ENCODE assay signal across 11 cellular contexts in the genomic region with DNA sequence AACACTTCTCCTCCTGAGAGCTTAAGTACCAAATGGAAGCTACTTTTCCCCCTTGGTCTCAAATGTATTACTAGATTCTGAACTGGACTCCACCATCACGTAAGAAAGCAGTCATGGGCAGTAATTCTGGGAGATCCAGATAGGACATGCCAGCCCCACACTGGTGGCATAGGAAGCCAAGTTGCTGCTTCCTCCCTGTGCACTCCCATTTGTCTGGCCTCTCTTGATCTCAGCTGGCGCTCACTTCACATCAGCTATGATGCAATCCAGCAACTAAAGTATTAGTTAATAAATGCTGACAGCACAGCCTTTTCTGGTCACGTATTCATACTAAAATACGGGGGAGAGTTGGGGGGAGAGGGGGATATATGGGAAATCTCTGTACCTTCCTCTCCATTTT. TPM values are rescaled to one million over a fixed set of nuclear protein-coding genes. Genes with fewer than 3 reads are reported as not detected.
A peak's percentile ranks its signal among the peaks of the same experiment; 100 is the strongest.
DNase-seq lines count a peak whose midpoint lies in the region; ATAC-seq and TF ChIP-seq lines count a peak whose summit lies in the region.
"Had no signal": no experiment of that assay in that cellular context is flagged by ENCODE, and none has a peak within 500 bp of the region (broad histone marks: within the 10 kb centered on the region; RNA-seq: fewer than 3 reads in every experiment).

No MANE protein-coding gene starts in this region.

- H3K4me3 ChIP-seq in esophagus muscularis mucosa = no peak overlapping the region
- H3K4me3 ChIP-seq in muscle layer of duodenum (ENCODE audit: low read depth in 1 of 2, low read length in 2 of 2) = no peak overlapping the region
- no peak overlapping the region for H3K4me3 ChIP-seq in vagina

- no peak for DNase-seq in stimulated activated naive CD8-positive, alpha-beta T cell treated with anti-CD3 and anti-CD28 coated beads, Interleukin-15, amount 100 ng/mL, for 72 hours
- DNase-seq in esophagus muscularis mucosa (ENCODE audit: extremely low spot score) (no peak), vagina (ENCODE audit: extremely low spot score in 2 of 2) (no peak), posterior vena cava (ENCODE audit: low spot score) (no peak)
- DNase-seq: endodermal cell, small intestine had no signal

- peaks cover 66 to 85% (median 79%) of the 10 kb centered on the region in 4 donors for H3K4me1 ChIP-seq in esophagus muscularis mucosa
- peaks cover 7 to 27% of the 10 kb centered on the region in 2 donors for H3K4me1 ChIP-seq in muscle layer of duodenum (ENCODE audit: control insufficient read depth in 1 of 2, insufficient read depth in 2 of 2, low read length in 2 of 2)
- peaks cover 10% of the 10 kb centered on the region for H3K4me1 ChIP-seq in vagina

- H3K27me3 ChIP-seq in esophagus muscularis mucosa (no peaks in the 10 kb centered on the region), muscle layer of duodenum (ENCODE audit: low read depth, low read length) (no peaks in the 10 kb centered on the region), vagina (no peaks in the 10 kb centered on the region)

- H3K36me3 ChIP-seq in esophagus muscularis mucosa (no peaks in the 10 kb centered on the region), muscle layer of duodenum (ENCODE audit: control insufficient read depth in 1 of 2, insufficient read depth in 2 of 2, low read length in 2 of 2) (no peaks in the 10 kb centered on the region), vagina (no peaks in the 10 kb centered on the region)

- 68% methylated on average over 4 of the region's 4 CpGs for WGBS in esophagus muscularis mucosa

- H3K27ac Mint-ChIP-seq in stimulated activated naive CD8-positive, alpha-beta T cell treated with anti-CD3 and anti-CD28 coated beads, Interleukin-15, Interleukin-2, amounts not matched to agents 100 ng/mL and 50 ng/mL, for 24 hours = peak overlapping the region; percentile 9
- no peak overlapping the region for H3K27ac Mint-ChIP-seq in stimulated activated naive CD8-positive, alpha-beta T cell treated with anti-CD3 and anti-CD28 coated beads, Interleukin-15, amount 100 ng/mL, for 72 hours
- H3K27ac Mint-ChIP-seq: activated naive CD4-positive, alpha-beta T cell treated with anti-CD3 and anti-CD28 coated beads, Interleukin-2, amount 50 U/mL, for 24 hours; endodermal cell had no signal

- no peak for ATAC-seq in stimulated activated naive CD8-positive, alpha-beta T cell treated with anti-CD3 and anti-CD28 coated beads, Interleukin-15, amount 100 ng/mL, for 72 hours
- ATAC-seq in HG02938 (IDR thresholded peaks at IDR 0.05; ENCODE audit: unreplicated experiment) = no peak
- no peak for ATAC-seq in HG03354 (IDR thresholded peaks at IDR 0.05; ENCODE audit: poor library complexity, severe bottlenecking, unreplicated experiment)

- no peak for TF ChIP-seq EP300 in esophagus muscularis mucosa (IDR thresholded peaks at IDR 0.05)

- no peak overlapping the region for H3K4me3 Mint-ChIP-seq in stimulated activated naive CD8-positive, alpha-beta T cell treated with anti-CD3 and anti-CD28 coated beads, Interleukin-15, Interleukin-2, amounts not matched to agents 100 ng/mL and 50 ng/mL, for 24 hours
- no peak overlapping the region for H3K4me3 Mint-ChIP-seq in stimulated activated naive CD8-positive, alpha-beta T cell treated with anti-CD3 and anti-CD28 coated beads, Interleukin-15, amount 100 ng/mL, for 72 hours
- H3K4me3 Mint-ChIP-seq: activated naive CD4-positive, alpha-beta T cell treated with anti-CD3 and anti-CD28 coated beads, Interleukin-2, amount 50 U/mL, for 24 hours; endodermal cell had no signal

- no peaks in the 10 kb centered on the region for H3K9me3 ChIP-seq in esophagus muscularis mucosa
- no peaks in the 10 kb centered on the region for H3K9me3 ChIP-seq in muscle layer of duodenum (ENCODE audit: control insufficient read depth in 1 of 2, low read length in 2 of 2)
- no peaks in the 10 kb centered on the region for H3K9me3 ChIP-seq in vagina

- H3K4me1 Mint-ChIP-seq in stimulated activated naive CD8-positive, alpha-beta T cell treated with anti-CD3 and anti-CD28 coated beads, Interleukin-15, Interleukin-2, amounts not matched to agents 100 ng/mL and 50 ng/mL, for 24 hours (ENCODE audit: low read depth) = peaks cover 28% of the 10 kb centered on the region
- peaks cover 35% of the 10 kb centered on the region for H3K4me1 Mint-ChIP-seq in stimulated activated naive CD8-positive, alpha-beta T cell treated with anti-CD3 and anti-CD28 coated beads, Interleukin-15, amount 100 ng/mL, for 72 hours

- H3K27ac ChIP-seq in esophagus muscularis mucosa (replicated peaks in 1 of 4) (peak overlapping the region; percentile 27 to 87 (median 78)), muscle layer of duodenum (ENCODE audit: low read length) (peak overlapping the region; percentile 64), vagina (peak overlapping the region; percentile 14)

- peaks cover 28% of the 10 kb centered on the region for H3K27me3 Mint-ChIP-seq in stimulated activated naive CD8-positive, alpha-beta T cell treated with anti-CD3 and anti-CD28 coated beads, Interleukin-15, Interleukin-2, amounts not matched to agents 100 ng/mL and 50 ng/mL, for 24 hours
- peaks cover 78% of the 10 kb centered on the region for H3K27me3 Mint-ChIP-seq in stimulated activated naive CD8-positive, alpha-beta T cell treated with anti-CD3 and anti-CD28 coated beads, Interleukin-15, amount 100 ng/mL, for 72 hours

- H3K9me3 Mint-ChIP-seq in stimulated activated naive CD8-positive, alpha-beta T cell treated with anti-CD3 and anti-CD28 coated beads, Interleukin-15, Interleukin-2, amounts not matched to agents 100 ng/mL and 50 ng/mL, for 24 hours = no peaks in the 10 kb centered on the region
- no peaks in the 10 kb centered on the region for H3K9me3 Mint-ChIP-seq in stimulated activated naive CD8-positive, alpha-beta T cell treated with anti-CD3 and anti-CD28 coated beads, Interleukin-15, amount 100 ng/mL, for 72 hours
- H3K9me3 Mint-ChIP-seq: activated naive CD4-positive, alpha-beta T cell treated with anti-CD3 and anti-CD28 coated beads, Interleukin-2, amount 50 U/mL, for 24 hours; endodermal cell had no signal

- no peak for TF ChIP-seq CTCF in esophagus muscularis mucosa (IDR thresholded peaks at IDR 0.05)
- TF ChIP-seq CTCF in vagina (IDR thresholded peaks at IDR 0.05) = no peak

- no peaks in the 10 kb centered on the region for H3K36me3 Mint-ChIP-seq in stimulated activated naive CD8-positive, alpha-beta T cell treated with anti-CD3 and anti-CD28 coated beads, Interleukin-15, Interleukin-2, amounts not matched to agents 100 ng/mL and 50 ng/mL, for 24 hours (ENCODE audit: low read depth)
- H3K36me3 Mint-ChIP-seq: activated naive CD4-positive, alpha-beta T cell treated with anti-CD3 and anti-CD28 coated beads, Interleukin-2, amount 50 U/mL, for 24 hours had no signal

- intact Hi-C loops in esophagus muscularis mucosa (cut with DNase I) (loop anchor here (10.0 kb wide), 1 partner anchor 331 kb away; no protein-coding TSS in a partner anchor), vagina (cut with DNase I) (no loop called here), posterior vena cava (cut with DNase I) (loop anchor here in 1 of 2 donors (5.0 kb wide), 1 partner anchor 151 kb away; no protein-coding TSS in a partner anchor)

- TF ChIP-seq POLR2A in esophagus muscularis mucosa (IDR thresholded peaks at IDR 0.05; ENCODE audit: low read depth) (no peak), vagina (IDR thresholded peaks at IDR 0.05) (no peak)

RNA-seq across cellular contexts. Expression of gene IL6, which starts 3.4 kb away (rescaled TPM):
- total RNA-seq in esophagus muscularis mucosa = 10 to 100 TPM in 1 of 4 donors, 1 to 10 TPM in 2, under 1 TPM in 1; 0.83 to 51.4 (median 3.4) TPM
- 12.0 TPM for total RNA-seq in vagina
- 10 to 100 TPM in 1 of 2 donors, 1 to 10 TPM in 1; 2.4 to 65.6 TPM for total RNA-seq in posterior vena cava

Comparison
In these comparisons a context has a peak if more than half of its experiments do, and no peak if none do; other contexts are left out.
1. H3K27ac ChIP-seq: peak in every context shown above with its lines; median percentile 78 in esophagus muscularis mucosa; 64 in muscle layer of duodenum; 14 in vagina.